ENCODE assay signal across 8 cellular contexts in genomic region chr14:94173471-94173884, GRCh38.
DNase-seq lines count a peak whose midpoint lies in the region; ATAC-seq and TF ChIP-seq lines count a peak whose summit lies in the region.

No MANE protein-coding gene starts in this region.

- peak; percentile 12 for DNase-seq in AG20443 (ENCODE audit: low spot score)
- no peak for DNase-seq in HEK293T (ENCODE audit: extremely low spot score)
- DNase-seq in stimulated activated naive CD8-positive, alpha-beta T cell treated with anti-CD3 and anti-CD28 coated beads, Interleukin-15, Interleukin-2, amounts not matched to agents 100 U/mL and 50 U/mL, for 24 hours: peak; percentile 21
- DNase-seq in LoVo (ENCODE audit: low spot score): no peak
- no peak for DNase-seq in NCI-H128 (lab: John Stamatoyannopoulos, UW; ENCODE audit: unreplicated experiment)
- no peak for DNase-seq in SKM-1 treated with dmso at 0.1 percent for 144 hours (lab: John Stamatoyannopoulos, UW; ENCODE audit: unreplicated experiment)

- no peak overlapping the region for H3K27ac ChIP-seq in iPS-18a (ENCODE audit: low read length)

- H3K27me3 ChIP-seq in iPS-18a (ENCODE audit: control insufficient read depth, insufficient read depth, low read length): peaks cover 32% of the 10 kb centered on the region

- ATAC-seq in stimulated activated naive CD8-positive, alpha-beta T cell treated with anti-CD3 and anti-CD28 coated beads, Interleukin-15, Interleukin-2, amounts not matched to agents 100 U/mL and 50 U/mL, for 24 hours: no peak

- peak overlapping the region; percentile 85 for H3K4me3 Mint-ChIP-seq in activated naive CD4-positive, alpha-beta T cell treated with anti-CD3 and anti-CD28 coated beads, Interleukin-2, amount 50 U/mL, for 24 hours

- peak overlapping the region; percentile 80 for H3K4me3 ChIP-seq in iPS-18a (ENCODE audit: low read length)

- H3K36me3 Mint-ChIP-seq in activated naive CD4-positive, alpha-beta T cell treated with anti-CD3 and anti-CD28 coated beads, Interleukin-2, amount 50 U/mL, for 24 hours: no peaks in the 10 kb centered on the region

- no peaks in the 10 kb centered on the region for H3K36me3 ChIP-seq in iPS-18a (ENCODE audit: control insufficient read depth, low read depth, low read length)

- H3K27ac Mint-ChIP-seq in activated naive CD4-positive, alpha-beta T cell treated with anti-CD3 and anti-CD28 coated beads, Interleukin-2, amount 50 U/mL, for 24 hours: no peak overlapping the region

- no peaks in the 10 kb centered on the region for H3K9me3 Mint-ChIP-seq in activated naive CD4-positive, alpha-beta T cell treated with anti-CD3 and anti-CD28 coated beads, Interleukin-2, amount 50 U/mL, for 24 hours

- H3K9me3 ChIP-seq in iPS-18a (ENCODE audit: control insufficient read depth, low read depth, low read length): no peaks in the 10 kb centered on the region

- POLR2A ChIA-PET in HEK293T (lab: Yijun Ruan, JAX): interaction anchor here (0.8 to 1.8 kb wide), 3 partner anchors 31 to 92 kb away, joined by 3 to 5 read pairs (median 3); partner anchors contain the start of genes DDX24 and IFI27L1

- no peaks in the 10 kb centered on the region for H3K27me3 Mint-ChIP-seq in activated naive CD4-positive, alpha-beta T cell treated with anti-CD3 and anti-CD28 coated beads, Interleukin-2, amount 50 U/mL, for 24 hours

- H3K9ac ChIP-seq in iPS-18a (ENCODE audit: low read length): peak overlapping the region; percentile 60

- CTCF ChIA-PET in HEK293T (lab: Yijun Ruan, JAX): no interaction called here

- H3K4me1 ChIP-seq in iPS-18a (ENCODE audit: control insufficient read depth, low read depth, low read length): peaks cover 20% of the 10 kb centered on the region

- H3K4me1 Mint-ChIP-seq in activated naive CD4-positive, alpha-beta T cell treated with anti-CD3 and anti-CD28 coated beads, Interleukin-2, amount 50 U/mL, for 24 hours: peaks cover 34% of the 10 kb centered on the region

TF ChIP-seq in HEK293T, 16 proteins besides CTCF, POLR2A, EP300 and RAD21:
- TF ChIP-seq L3MBTL2 (conservative IDR thresholded peaks at IDR 0.05) (peak; percentile 45), ZNF384 (IDR thresholded peaks at IDR 0.05) (no peak)
TF ChIP-seq in HEK293T: peak in this region for 1.

Comparison
In these comparisons a context has a peak if more than half of its experiments do, and no peak if none do; other contexts are left out.
1. DNase-seq: peak in AG20443 (single experiment) and stimulated activated naive CD8-positive, alpha-beta T cell treated with anti-CD3 and anti-CD28 coated beads, Interleukin-15, Interleukin-2, amounts not matched to agents 100 U/mL and 50 U/mL, for 24 hours (single experiment); none in HEK293T (single experiment), LoVo (single experiment), NCI-H128 (single experiment) and SKM-1 treated with dmso at 0.1 percent for 144 hours (single experiment).